ENCODE assay signal across 1 cellular context in genomic region chr18:23963443-23964185, GRCh38.
TF ChIP-seq lines count a peak whose summit lies in the region.

No MANE protein-coding gene starts in this region.

TF ChIP-seq in H1, 55 proteins besides CTCF, POLR2A, EP300 and RAD21:
- TF ChIP-seq RFX5 (IDR thresholded peaks at IDR 0.05; ENCODE audit: borderline replicate concordance, low read depth, low read length): no peak
- no peak for TF ChIP-seq BACH1 (IDR thresholded peaks at IDR 0.05; ENCODE audit: low read length)
- TF ChIP-seq CBX5 (IDR thresholded peaks at IDR 0.05; ENCODE audit: low read depth, low read length): no peak
- TF ChIP-seq TAF7 (optimal IDR thresholded peaks at IDR 0.05; ENCODE audit: borderline replicate concordance, low read depth, low read length): no peak
- no peak for TF ChIP-seq HDAC6 (IDR thresholded peaks at IDR 0.05; ENCODE audit: low read depth, low read length)
- no peak for TF ChIP-seq CHD7 (IDR thresholded peaks at IDR 0.05; ENCODE audit: insufficient replicate concordance, low read length)
- TF ChIP-seq YY1 (IDR thresholded peaks at IDR 0.05; ENCODE audit: low read depth, low read length): no peak
- no peak for TF ChIP-seq CBX8 (IDR thresholded peaks at IDR 0.05; ENCODE audit: borderline replicate concordance, low read depth, low read length)
- no peak for TF ChIP-seq RNF2 (IDR thresholded peaks at IDR 0.05; ENCODE audit: borderline replicate concordance, low read depth, low read length, missing control alignments, poor library complexity, severe bottlenecking)
- TF ChIP-seq SIX5 (IDR thresholded peaks at IDR 0.05; ENCODE audit: low read depth, low read length): no peak
- TF ChIP-seq KDM4A (IDR thresholded peaks at IDR 0.05; ENCODE audit: low read depth, low read length, severe bottlenecking): no peak
- no peak for TF ChIP-seq EGR1 (IDR thresholded peaks at IDR 0.05; ENCODE audit: borderline replicate concordance, low read depth, low read length)
- no peak for TF ChIP-seq CREB1 (IDR thresholded peaks at IDR 0.05)
- no peak for TF ChIP-seq ASH2L (IDR thresholded peaks at IDR 0.05; ENCODE audit: low read length)
- no peak for TF ChIP-seq NRF1 (IDR thresholded peaks at IDR 0.05; ENCODE audit: low read depth, low read length)
